In genomic region chr3:105802073-105802706, GRCh38 we compare ENCODE assay signal across 15 cellular contexts.
A peak's percentile ranks its signal among the peaks of the same experiment; 100 is the strongest.
DNase-seq lines count a peak whose midpoint lies in the region; ATAC-seq and TF ChIP-seq lines count a peak whose summit lies in the region.
"Had no signal": no experiment of that assay in that cellular context is flagged by ENCODE, and none has a peak within 500 bp of the region (broad histone marks: within the 10 kb centered on the region; RNA-seq: fewer than 3 reads in every experiment).

No MANE protein-coding gene starts in this region.

- no peaks in the 10 kb centered on the region for H3K9me2 ChIP-seq in OCI-LY1 (ENCODE audit: low read depth, low read length)

- no peak for TF ChIP-seq POLR2A in uterus (IDR thresholded peaks at IDR 0.05)

- H3K4me1 Mint-ChIP-seq in stimulated activated naive CD8-positive, alpha-beta T cell treated with anti-CD3 and anti-CD28 coated beads, Interleukin-15, Interleukin-2, amounts not matched to agents 100 ng/mL and 50 ng/mL, for 24 hours (ENCODE audit: low read depth): peaks cover 93% of the 10 kb centered on the region

- H3K4me3 ChIP-seq in OCI-LY1 (ENCODE audit: low read depth, low read length, poor library complexity, severe bottlenecking) (peak overlapping the region; percentile 58), fibroblast of mammary gland (ENCODE audit: control insufficient read depth, low read depth, low read length) (no peak overlapping the region), uterus (no peak overlapping the region)
- H3K4me3 ChIP-seq: K562 had no signal

- ATAC-seq in stimulated activated naive CD8-positive, alpha-beta T cell treated with anti-CD3 and anti-CD28 coated beads, Interleukin-15, Interleukin-2, amounts not matched to agents 100 U/mL and 50 U/mL, for 24 hours: no peak
- ATAC-seq in HG03521 (IDR thresholded peaks at IDR 0.05; ENCODE audit: unreplicated experiment): no peak
- ATAC-seq in GM18867 (IDR thresholded peaks at IDR 0.05; ENCODE audit: unreplicated experiment): no peak
- ATAC-seq: K562 had no signal

- H2AFZ ChIP-seq in OCI-LY1 (ENCODE audit: low read length): no peak overlapping the region

- peak overlapping the region; percentile 75 for H3K9ac ChIP-seq in OCI-LY1 (ENCODE audit: low read length)

- no peaks in the 10 kb centered on the region for H3K27me3 ChIP-seq in OCI-LY1 (ENCODE audit: insufficient read depth, low read length)
- H3K27me3 ChIP-seq in uterus: no peaks in the 10 kb centered on the region

- intact Hi-C loops in uterus (cut with DNase I; ENCODE audit: low total_unique reads): no loop called here

- H4K20me1 ChIP-seq in OCI-LY1 (ENCODE audit: insufficient read depth, low read length): no peaks in the 10 kb centered on the region

- peaks cover 63% of the 10 kb centered on the region for H3K36me3 Mint-ChIP-seq in stimulated activated naive CD8-positive, alpha-beta T cell treated with anti-CD3 and anti-CD28 coated beads, Interleukin-15, Interleukin-2, amounts not matched to agents 100 ng/mL and 50 ng/mL, for 24 hours (ENCODE audit: low read depth)

- H3K4me2 ChIP-seq in OCI-LY1 (ENCODE audit: low read length): peak overlapping the region; percentile 90

- H3K4me1 ChIP-seq in OCI-LY1 (ENCODE audit: insufficient read depth, low read length, severe bottlenecking) (peaks cover 77% of the 10 kb centered on the region), uterus (no peaks in the 10 kb centered on the region)

- peaks cover 5% of the 10 kb centered on the region for H3K9me3 Mint-ChIP-seq in stimulated activated naive CD8-positive, alpha-beta T cell treated with anti-CD3 and anti-CD28 coated beads, Interleukin-15, Interleukin-2, amounts not matched to agents 100 ng/mL and 50 ng/mL, for 24 hours

- TF ChIP-seq CTCF in OCI-LY1 (IDR thresholded peaks at IDR 0.05; ENCODE audit: low read length) (no peak), fibroblast of mammary gland (conservative IDR thresholded peaks at IDR 0.05; ENCODE audit: control insufficient read depth, insufficient read depth, low read depth, low read length) (no peak), uterus (IDR thresholded peaks at IDR 0.05) (no peak)

- H3K4me3 Mint-ChIP-seq in stimulated activated naive CD8-positive, alpha-beta T cell treated with anti-CD3 and anti-CD28 coated beads, Interleukin-15, Interleukin-2, amounts not matched to agents 100 ng/mL and 50 ng/mL, for 24 hours: peak overlapping the region; percentile 62

- peak overlapping the region; percentile 93 for H3K27ac ChIP-seq in OCI-LY1 (ENCODE audit: low read depth, low read length, poor library complexity, severe bottlenecking)
- no peak overlapping the region for H3K27ac ChIP-seq in uterus

- H3K79me2 ChIP-seq in OCI-LY1 (ENCODE audit: insufficient read depth, low read length): peaks cover 28% of the 10 kb centered on the region

- no peaks in the 10 kb centered on the region for H3K27me3 Mint-ChIP-seq in stimulated activated naive CD8-positive, alpha-beta T cell treated with anti-CD3 and anti-CD28 coated beads, Interleukin-15, Interleukin-2, amounts not matched to agents 100 ng/mL and 50 ng/mL, for 24 hours

- H3K27ac Mint-ChIP-seq in stimulated activated naive CD8-positive, alpha-beta T cell treated with anti-CD3 and anti-CD28 coated beads, Interleukin-15, Interleukin-2, amounts not matched to agents 100 ng/mL and 50 ng/mL, for 24 hours: peak overlapping the region; percentile 89

- H3K36me3 ChIP-seq in OCI-LY1 (ENCODE audit: insufficient read depth, low read length): peaks cover 5% of the 10 kb centered on the region
- no peaks in the 10 kb centered on the region for H3K36me3 ChIP-seq in uterus

- H3K9me3 ChIP-seq in OCI-LY1 (ENCODE audit: low read length): no peaks in the 10 kb centered on the region
- H3K9me3 ChIP-seq in uterus: no peaks in the 10 kb centered on the region

- no peak for DNase-seq in stimulated activated naive CD8-positive, alpha-beta T cell treated with anti-CD3 and anti-CD28 coated beads, Interleukin-15, Interleukin-2, amounts not matched to agents 100 U/mL and 50 U/mL, for 24 hours
- peak; percentile 42 for DNase-seq in fibroblast of mammary gland (ENCODE audit: low read depth)
- DNase-seq in uterus: no peak
- DNase-seq in stimulated activated CD8-positive, alpha-beta memory T cell treated with anti-CD3 and anti-CD28 coated beads, Interleukin-4, amount 100 ng/mL, for 48 hours: no peak
- DNase-seq: dermis blood vessel endothelial cell; DMS79; NCI-H1694 treated with DMSO at 0.1 percent for 48 hours; OCI-M1; stimulated activated naive CD4-positive, alpha-beta T cell; T-helper 2 cell had no signal

- 0 out of 2 replicates have a peak, but pooled peaks cover 4% of the 10 kb centered on the region for H3F3A ChIP-seq in OCI-LY1 (ENCODE audit: insufficient read depth, low read length)
